Comparison of ENCODE assay signal across 22 cellular contexts in genomic region chr3:58603606-58604005, GRCh38. TPM values are rescaled to one million over a fixed set of nuclear protein-coding genes. Genes with fewer than 3 reads are reported as not detected.
DNase-seq lines count a peak whose midpoint lies in the region; TF ChIP-seq lines count a peak whose summit lies in the region.
"Had no signal": no experiment of that assay in that cellular context is flagged by ENCODE, and none has a peak within 500 bp of the region (broad histone marks: within the 10 kb centered on the region; RNA-seq: fewer than 3 reads in every experiment).

No MANE protein-coding gene starts in this region.

- intact Hi-C loops in breast epithelium (cut with DNase I; ENCODE audit: low total_unique reads) (no loop called here), mammary epithelial cell (cut with micrococcal nuclease) (no loop called here), posterior vena cava (cut with DNase I) (no loop called here)

- dilution Hi-C loops in mammary epithelial cell (cut with HindIII; ENCODE audit: low sequenced_read_pairs) = no loop called here

- BruUV-seq in mammary epithelial cell (replicated peaks; lab: Mats Ljungman, UMichigan) = no TSS peak

- H3K27me3 ChIP-seq in breast epithelium (no peaks in the 10 kb centered on the region), mammary epithelial cell (ENCODE audit: insufficient read depth, low read length) (peaks cover 5% of the 10 kb centered on the region)
- H3K27me3 ChIP-seq: BE2C; BLaER1 treated with 17β-estradiol and CSF1 and Interleukin-3, amounts not matched to agents 10 nM and 100 nM had no signal

- H3K27ac ChIP-seq in breast epithelium (peak overlapping the region; percentile 71 to 84), mammary epithelial cell (ENCODE audit: insufficient read depth, low read depth, low read length) (no peak overlapping the region), cingulate gyrus (ENCODE audit: low read depth, low read length) (peak overlapping the region; percentile 51)
- H3K27ac ChIP-seq: A549; BLaER1 treated with 17β-estradiol and CSF1 and Interleukin-3, amounts not matched to agents 10 nM and 100 nM had no signal

- no peaks in the 10 kb centered on the region for H4K20me1 ChIP-seq in mammary epithelial cell (ENCODE audit: insufficient read depth, low read length)
- H4K20me1 ChIP-seq: BLaER1 treated with 17β-estradiol and CSF1 and Interleukin-3, amounts not matched to agents 10 nM and 100 nM had no signal

- DNase-seq in breast epithelium (ENCODE audit: low spot score in 2 of 2) (no peak), mammary epithelial cell (no peak), posterior vena cava (ENCODE audit: low spot score) (peak; percentile 9), SIG-M5 (lab: John Stamatoyannopoulos, UW) (no peak), kidney tubule cell (ENCODE audit: low spot score) (no peak), islet precursor cell (no peak)
- DNase-seq: 8988T; ACHN; AML-193; BE2C; CD4-positive, alpha-beta T cell; CD8-positive, alpha-beta memory T cell; DMS 273 treated with DMSO at 0.1 percent for 48 hours; EL; GDM1; GOT3 had no signal

- no peak for TF ChIP-seq CTCF in breast epithelium (IDR thresholded peaks at IDR 0.05)
- no peak for TF ChIP-seq CTCF in mammary epithelial cell (conservative IDR thresholded peaks at IDR 0.05 in 1 of 2, IDR thresholded peaks at IDR 0.05 in 1 of 2; ENCODE audit: extremely low read depth in 1 of 2, insufficient read depth in 1 of 2, low read depth in 1 of 2, low read length in 2 of 2)

- in situ Hi-C loops in mammary epithelial cell (cut with MboI; ENCODE audit: low sequenced_read_pairs in 2 of 2) = no loop called here

- no peak overlapping the region for H3K9ac ChIP-seq in mammary epithelial cell (ENCODE audit: insufficient read depth, low read length)
- H3K9ac ChIP-seq: BLaER1 treated with 17β-estradiol and CSF1 and Interleukin-3, amounts not matched to agents 10 nM and 100 nM had no signal

- TF ChIP-seq POLR2A in breast epithelium (IDR thresholded peaks at IDR 0.05) = no peak

- H3K36me3 ChIP-seq in breast epithelium (no peaks in the 10 kb centered on the region), mammary epithelial cell (ENCODE audit: insufficient read depth, low read length) (no peaks in the 10 kb centered on the region)
- H3K36me3 ChIP-seq: BE2C; BLaER1 treated with 17β-estradiol and CSF1 and Interleukin-3, amounts not matched to agents 10 nM and 100 nM; HAP-1 had no signal

- H3K4me2 ChIP-seq in mammary epithelial cell (ENCODE audit: insufficient read depth, low read depth, low read length) = no peak overlapping the region
- H3K4me2 ChIP-seq: A549; BLaER1 treated with 17β-estradiol and CSF1 and Interleukin-3, amounts not matched to agents 10 nM and 100 nM had no signal

- H3K9me3 ChIP-seq in breast epithelium (peaks cover 7 to 9% of the 10 kb centered on the region in 2 donors), mammary epithelial cell (replicated peaks; ENCODE audit: insufficient read depth, low read length) (no peaks in the 10 kb centered on the region)
- H3K9me3 ChIP-seq: A549, BE2C, HAP-1 had no signal

- H3K79me2 ChIP-seq in mammary epithelial cell (ENCODE audit: insufficient read depth, low read length) = no peaks in the 10 kb centered on the region

- CTCF ChIA-PET in mammary epithelial cell (lab: Charles Lee; ENCODE audit: low non-redundant PET) = no interaction called here

- H3K4me1 ChIP-seq in breast epithelium (no peaks in the 10 kb centered on the region), mammary epithelial cell (ENCODE audit: insufficient read depth, low read length) (no peaks in the 10 kb centered on the region)
- H3K4me1 ChIP-seq: A549, BE2C, HAP-1 had no signal

- H3K4me3 ChIP-seq in breast epithelium = no peak overlapping the region
- no peak overlapping the region for H3K4me3 ChIP-seq in mammary epithelial cell (replicated peaks in 1 of 3; ENCODE audit: insufficient read depth in 1 of 3, low read depth in 2 of 3, low read length in 3 of 3)
- H3K4me3 ChIP-seq: A549; BLaER1 treated with 17β-estradiol and CSF1 and Interleukin-3, amounts not matched to agents 10 nM and 100 nM; GM12878; HAP-1 had no signal

- no peak overlapping the region for H2AFZ ChIP-seq in mammary epithelial cell (ENCODE audit: low read depth, low read length)

RNA-seq across cellular contexts. Expression of gene FAM107A, which starts 26.4 kb away (rescaled TPM):
- total RNA-seq in breast epithelium = 10 to 100 TPM; 17.7 to 64.5 (median 31.9) TPM
- under 1 TPM in 1 of 2 donors, not detected in 1; under 0.01 TPM for total RNA-seq in mammary epithelial cell
- not detected for polyA plus RNA-seq in mammary epithelial cell
- polyA minus RNA-seq in mammary epithelial cell = not detected
- 10 to 100 TPM; 22.9 to 38.7 TPM for total RNA-seq in posterior vena cava
- total RNA-seq: CD4-positive, alpha-beta T cell; CD8-positive, alpha-beta memory T cell; GM12878 had no signal
- polyA plus RNA-seq: CD14-positive monocyte; CD8-positive, alpha-beta memory T cell; GM12878 had no signal

Comparison
In these comparisons a context has a peak if more than half of its experiments do, and no peak if none do; other contexts are left out.
1. RNA of gene FAM107A, which starts 26.4 kb away (total RNA-seq): 22.9 to 38.7 TPM in posterior vena cava and 17.7 to 64.5 TPM in breast epithelium; under 0.01 TPM in mammary epithelial cell; every median in the first group is over 10 times any median in the second.